Comparison of ENCODE assay signal across 1 cellular context in genomic region chr22:35230839-35231584, GRCh38.
TF ChIP-seq lines count a peak whose summit lies in the region.

No MANE protein-coding gene starts in this region.

TF ChIP-seq in GM12878, 131 proteins besides CTCF, POLR2A, EP300 and RAD21 (continued from another document):
- no peak for TF ChIP-seq CEBPZ (IDR thresholded peaks at IDR 0.05; ENCODE audit: low read depth, low read length)
- no peak for TF ChIP-seq CHD4 (IDR thresholded peaks at IDR 0.05)
- TF ChIP-seq POU2F2 (IDR thresholded peaks at IDR 0.05; ENCODE audit: borderline replicate concordance, low read depth, low read length), result no peak
- TF ChIP-seq PAX5 (IDR thresholded peaks at IDR 0.05; ENCODE audit: borderline replicate concordance, low read depth, low read length), result no peak
- no peak for TF ChIP-seq RUNX3 (IDR thresholded peaks at IDR 0.05; ENCODE audit: low read length)
- TF ChIP-seq NKRF (conservative IDR thresholded peaks at IDR 0.05), result 0 out of 2 replicates have a peak, but pooled peaks have one; percentile 25
- peak; percentile 56; the same call in 1 of the 2 replicates for TF ChIP-seq TAF1 (IDR thresholded peaks at IDR 0.05; ENCODE audit: borderline replicate concordance, low read depth, low read length)
- TF ChIP-seq SUZ12 (IDR thresholded peaks at IDR 0.05; ENCODE audit: unreplicated experiment), result no peak
- peak; percentile 95 for TF ChIP-seq CHD2 (IDR thresholded peaks at IDR 0.05; ENCODE audit: borderline replicate concordance, low read depth, low read length)
- TF ChIP-seq ZNF622 (IDR thresholded peaks at IDR 0.05), result no peak
- no peak for TF ChIP-seq JUND (IDR thresholded peaks at IDR 0.05; ENCODE audit: low read depth, low read length)
- TF ChIP-seq ZZZ3 (IDR thresholded peaks at IDR 0.05; ENCODE audit: control insufficient read depth, insufficient read length, low read depth), result no peak
- TF ChIP-seq YY1 (IDR thresholded peaks at IDR 0.05; ENCODE audit: low read depth, low read length), result peak; percentile 36; the same call in 1 of the 2 replicates
- TF ChIP-seq MYB (IDR thresholded peaks at IDR 0.05; ENCODE audit: borderline replicate concordance, low read depth, low read length), result no peak
- TF ChIP-seq IRF3 (IDR thresholded peaks at IDR 0.05), result no peak
- no peak for TF ChIP-seq MAX (IDR thresholded peaks at IDR 0.05; ENCODE audit: low read depth, low read length)
- no peak for TF ChIP-seq USF2 (IDR thresholded peaks at IDR 0.05; ENCODE audit: borderline replicate concordance, low read depth, low read length)
- no peak for TF ChIP-seq SREBF1 (IDR thresholded peaks at IDR 0.05; ENCODE audit: low read length)
- no peak for TF ChIP-seq REST (IDR thresholded peaks at IDR 0.05; ENCODE audit: low read depth, low read length)
- TF ChIP-seq ZNF384 (IDR thresholded peaks at IDR 0.05; ENCODE audit: borderline replicate concordance, low read depth, low read length), result no peak
- no peak for TF ChIP-seq CBFB (IDR thresholded peaks at IDR 0.05; ENCODE audit: low read depth)
- TF ChIP-seq IRF5 (IDR thresholded peaks at IDR 0.05; ENCODE audit: borderline replicate concordance), result peak; percentile 49; the same call in 1 of the 2 replicates
- TF ChIP-seq SMARCA5 (IDR thresholded peaks at IDR 0.05), result no peak
